8 cellular contexts compared by ENCODE assay signal in genomic region chr1:40848530-40849189, GRCh38. TPM values are rescaled to one million over a fixed set of nuclear protein-coding genes. Genes with fewer than 3 reads are reported as not detected.
A peak's percentile ranks its signal among the peaks of the same experiment; 100 is the strongest.
DNase-seq lines count a peak whose midpoint lies in the region; ATAC-seq and TF ChIP-seq lines count a peak whose summit lies in the region.

No MANE protein-coding gene starts in this region.

- H3K9me3 Mint-ChIP-seq in CD4-positive, alpha-beta T cell, result no peaks in the 10 kb centered on the region

- H3K27me3 Mint-ChIP-seq in CD4-positive, alpha-beta T cell, result no peaks in the 10 kb centered on the region

- intact Hi-C loops in CD4-positive, alpha-beta T cell (cut with DNase I, micrococcal nuclease), result no loop called here

- peaks cover 21% of the 10 kb centered on the region for H3K4me1 Mint-ChIP-seq in CD4-positive, alpha-beta T cell (ENCODE audit: low read depth)

- H2AK5ac ChIP-seq in neuronal stem cell (ENCODE audit: low read depth, low read length), result no peak overlapping the region

- no peaks in the 10 kb centered on the region for H3K9me3 ChIP-seq in neuronal stem cell (replicated peaks in 1 of 2; ENCODE audit: control insufficient read depth in 2 of 2, insufficient read depth in 1 of 2, low read depth in 1 of 2, low read length in 2 of 2)
- H3K9me3 ChIP-seq in CD4-positive, alpha-beta T cell (ENCODE audit: control insufficient read depth, low read length), result no peaks in the 10 kb centered on the region

- no peak overlapping the region for H4K8ac ChIP-seq in neuronal stem cell (ENCODE audit: low read depth, low read length)

- no peaks in the 10 kb centered on the region for H3K36me3 Mint-ChIP-seq in CD4-positive, alpha-beta T cell (ENCODE audit: low read depth)

- no peak overlapping the region for H3K9ac ChIP-seq in neuronal stem cell (ENCODE audit: low read depth, low read length, poor library complexity)

- POLR2A ChIA-PET in CD4-positive, alpha-beta T cell (lab: Charles Lee), result interaction anchor here (1.6 to 2.1 kb wide), 2 partner anchors 74 to 157 kb away, joined by 5 to 6 read pairs; partner anchors contain the start of gene NFYC

- H2BK12ac ChIP-seq in neuronal stem cell (ENCODE audit: low read length), result no peak overlapping the region

- H2BK120ac ChIP-seq in neuronal stem cell (ENCODE audit: low read depth, low read length), result no peak overlapping the region

- no peaks in the 10 kb centered on the region for H3K79me1 ChIP-seq in neuronal stem cell (ENCODE audit: low read depth, low read length)

- H3K27ac Mint-ChIP-seq in CD4-positive, alpha-beta T cell, result no peak overlapping the region

- H3K27ac ChIP-seq in neuronal stem cell (replicated peaks; ENCODE audit: low read length), result no peak overlapping the region
- no peak overlapping the region for H3K27ac ChIP-seq in CD4-positive, alpha-beta T cell (ENCODE audit: low read depth, low read length)

- no peak overlapping the region for H3K4me3 Mint-ChIP-seq in CD4-positive, alpha-beta T cell

- no peak overlapping the region for H3K4ac ChIP-seq in neuronal stem cell (ENCODE audit: low read length)

- H3K4me3 ChIP-seq in neuronal stem cell (ENCODE audit: low read length in 2 of 2), result no peak overlapping the region

- no peak for ATAC-seq in GM21367 (IDR thresholded peaks at IDR 0.05; ENCODE audit: unreplicated experiment)
- no peak for ATAC-seq in CD4-positive, alpha-beta T cell (ENCODE audit: poor library complexity)

- peaks cover 0 to 15% (median 0%) of the 10 kb centered on the region in 3 experiments for H3K27me3 ChIP-seq in neuronal stem cell (ENCODE audit: control insufficient read depth in 3 of 3, insufficient read depth in 3 of 3, low read depth in 1 of 3, low read length in 3 of 3)
- H3K27me3 ChIP-seq in CD4-positive, alpha-beta T cell (ENCODE audit: control insufficient read depth, insufficient read depth, low read length), result no peaks in the 10 kb centered on the region

- no peak overlapping the region for H2AFZ ChIP-seq in neuronal stem cell (ENCODE audit: low read length)

- no peak overlapping the region for H3K23ac ChIP-seq in neuronal stem cell (ENCODE audit: low read depth, low read length, poor library complexity)

- H3K4me1 ChIP-seq in neuronal stem cell (ENCODE audit: control insufficient read depth in 2 of 2, insufficient read depth in 1 of 2, low read depth in 1 of 2, low read length in 2 of 2), result peaks cover 1 to 15% of the 10 kb centered on the region in 2 donors

- TF ChIP-seq CTCF in CD4-positive, alpha-beta T cell (IDR thresholded peaks at IDR 0.05), result no peak

- H4K91ac ChIP-seq in neuronal stem cell (ENCODE audit: low read depth, low read length, poor library complexity), result no peak overlapping the region

- no peak overlapping the region for H2BK15ac ChIP-seq in neuronal stem cell (ENCODE audit: low read length)

- CTCF ChIA-PET in CD4-positive, alpha-beta T cell (lab: Charles Lee), result interaction anchor here (1.1 to 3.4 kb wide), 3 partner anchors 12 to 104 kb away, joined by 5 to 39 read pairs (median 6); no protein-coding TSS in a partner anchor

- no peak overlapping the region for H3K18ac ChIP-seq in neuronal stem cell (ENCODE audit: low read length)

- H3K4me2 ChIP-seq in neuronal stem cell (ENCODE audit: insufficient read depth, low read length, poor library complexity, severe bottlenecking), result no peak overlapping the region

- no peak overlapping the region for H2BK5ac ChIP-seq in neuronal stem cell (ENCODE audit: low read length)

- no peaks in the 10 kb centered on the region for H3K36me3 ChIP-seq in neuronal stem cell (replicated peaks in 1 of 2; ENCODE audit: control insufficient read depth in 2 of 2, insufficient read depth in 2 of 2, low read length in 2 of 2)

- no peak overlapping the region for H3K14ac ChIP-seq in neuronal stem cell (ENCODE audit: low read length)

- peak; percentile 30 to 69 for DNase-seq in SHP77 (lab: John Stamatoyannopoulos, UW)
- no peak for DNase-seq in SHP77 treated with DMSO at 0.1 percent for 48 hours (lab: John Stamatoyannopoulos, UW)
- peak; percentile 40 for DNase-seq in NAMALWA (ENCODE audit: low spot score)
- DNase-seq in SK-N-DZ (ENCODE audit: low spot score), result peak; percentile 67
- peak; percentile 56 for DNase-seq in fibroblast of gingiva (ENCODE audit: low read depth)
- DNase-seq in neuronal stem cell (ENCODE audit: low spot score), result peak; percentile 51
- DNase-seq in CD4-positive, alpha-beta T cell, result no peak

- WGBS in neuronal stem cell (ENCODE audit: extremely low coverage in 2 of 2, insufficient read length in 2 of 2, insufficient replicate concordance in 1 of 2), 2 donors, result no CpG with 5 or more reads among the region's 6 CpGs

RNA-seq across cellular contexts. Expression of gene CITED4, which starts 13.5 kb away (rescaled TPM):
- 5.2 and 9.1 TPM in 2 replicates for polyA plus RNA-seq in SK-N-DZ (2014; cell fraction: cytosol; rRNA removed)
- polyA plus RNA-seq in SK-N-DZ (2014; cell fraction: nucleus; rRNA removed), result 3.8 and 5.3 TPM in 2 replicates
- polyA plus RNA-seq in neuronal stem cell (2013, experiment 1 of 2), result 17.7 TPM
- polyA plus RNA-seq in neuronal stem cell (2013, experiment 2 of 2), result 17.8 TPM
- total RNA-seq in CD4-positive, alpha-beta T cell, result 10 to 100 TPM; 51.6 to 52.0 TPM

Comparison
In these comparisons a context has a peak if more than half of its experiments do, and no peak if none do; other contexts are left out.
1. DNase-seq: peak in SHP77 (2 of 2), NAMALWA (single experiment), SK-N-DZ (single experiment), fibroblast of gingiva (single experiment) and neuronal stem cell (single experiment); none in SHP77 treated with DMSO at 0.1 percent for 48 hours (single experiment) and CD4-positive, alpha-beta T cell (0 of 10).